21 cellular contexts compared by ENCODE assay signal in the genomic region with DNA sequence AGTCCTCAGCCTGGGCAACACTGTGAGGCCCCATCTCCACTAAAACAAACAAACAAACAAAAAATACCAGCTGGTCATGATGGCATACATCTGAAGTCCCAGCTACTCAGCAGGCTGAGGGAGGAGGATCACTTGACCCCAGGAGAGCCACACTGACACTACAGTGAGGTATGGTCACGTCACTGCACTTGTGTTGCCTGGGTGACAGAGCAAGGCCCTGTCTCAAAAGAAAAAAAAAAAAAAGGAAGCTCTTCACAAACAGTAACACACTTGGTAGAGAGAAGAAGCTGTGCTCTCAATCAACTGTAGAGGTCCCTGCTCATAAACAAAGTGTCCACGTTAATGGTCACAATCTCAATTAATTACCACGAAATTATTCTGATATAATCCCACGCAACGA.
"Had no signal": no experiment of that assay in that cellular context is flagged by ENCODE, and none has a peak within 500 bp of the region (broad histone marks: within the 10 kb centered on the region; RNA-seq: fewer than 3 reads in every experiment).

No MANE protein-coding gene starts in this region.

- ATAC-seq: esophagus mucosa, gastrocnemius medialis, left ventricle myocardium superior, natural killer cell, sciatic nerve had no signal

- H3K4me1 ChIP-seq: pancreas had no signal

- H3K9me3 ChIP-seq: gastrocnemius medialis, neutrophil, pancreas, stomach, tibial artery had no signal

- H3K36me3 ChIP-seq: gastrocnemius medialis, neutrophil, pancreas, stomach, tibial artery had no signal

- H3K27me3 ChIP-seq: neutrophil, pancreas, stomach, tibial artery had no signal

- H3K4me2 ChIP-seq: smooth muscle cell had no signal

- DNase-seq: effector CD8-positive, alpha-beta T cell; endodermal cell; foreskin fibroblast; gastrocnemius medialis; head of caudate nucleus; left ventricle myocardium superior; natural killer cell; pancreas; stimulated activated CD4-positive, alpha-beta T cell treated with anti-CD3 and anti-CD28 coated beads, Interleukin-12 subunit alpha, Interleukin-12 subunit beta, amount 100 ng/mL, for 4 hours; stimulated activated CD4-positive, alpha-beta T cell treated with anti-CD3 and anti-CD28 coated beads, Interleukin-1b, Interleukin-23, amount 100 ng/mL, for 48 hours; stimulated activated CD4-positive, alpha-beta T cell treated with anti-CD3 and anti-CD28 coated beads, Interleukin-4, amount 100 ng/mL, for 1 hour; stimulated activated CD8-positive, alpha-beta memory T cell treated with anti-CD3 and anti-CD28 coated beads, Interleukin-4, amount 100 ng/mL, for 48 hours; stimulated activated naive CD4-positive, alpha-beta T cell; stomach; tibial artery had no signal

- H3K4me3 ChIP-seq: gastrocnemius medialis, lung, pancreas, smooth muscle cell, stomach, tibial artery had no signal

- H3K27ac ChIP-seq: epithelial cell of prostate, gastrocnemius medialis, neutrophil, pancreas, stomach, tibial artery had no signal
